16 cellular contexts compared by ENCODE assay signal in the genomic region with DNA sequence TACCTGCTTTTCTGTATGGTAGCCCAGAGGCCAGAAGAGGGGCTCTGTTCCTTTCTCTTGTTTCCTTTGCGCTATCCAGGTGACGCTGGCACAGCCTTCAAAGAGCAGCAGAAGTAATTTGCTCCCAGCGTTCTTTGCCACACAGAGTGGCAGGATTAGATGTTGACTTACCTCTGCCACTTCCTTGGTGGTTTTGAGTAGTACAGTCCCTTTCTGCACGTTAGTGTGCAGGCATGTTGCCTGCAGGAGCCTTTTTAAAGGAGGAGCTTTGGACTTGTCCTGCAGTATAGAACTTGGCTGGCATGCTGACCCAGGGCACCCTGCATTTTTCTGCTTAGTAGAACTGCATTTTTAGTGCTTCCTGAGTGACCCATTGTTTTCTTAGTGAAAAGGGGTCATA. TPM values are rescaled to one million over a fixed set of nuclear protein-coding genes. Genes with fewer than 3 reads are reported as not detected.
DNase-seq lines count a peak whose midpoint lies in the region; ATAC-seq, FAIRE-seq and TF ChIP-seq lines count a peak whose summit lies in the region.
"Had no signal": no experiment of that assay in that cellular context is flagged by ENCODE, and none has a peak within 500 bp of the region (broad histone marks: within the 10 kb centered on the region; RNA-seq: fewer than 3 reads in every experiment).

A gene (minus strand): TSS at position 229 of the 400 bp plus-strand sequence. CDS start 15,618 bp downstream, outside the sequence.

- POLR2A ChIA-PET in A549 (lab: Yijun Ruan, JAX) = no interaction called here

- H3K4me1 ChIP-seq in A549 (peaks cover 13% of the 10 kb centered on the region), body of pancreas (peaks cover 60% of the 10 kb centered on the region), mucosa of stomach (ENCODE audit: control insufficient read depth, insufficient read depth, low read length) (peaks cover 35% of the 10 kb centered on the region)

- H3K9me3 ChIP-seq in A549 (no peaks in the 10 kb centered on the region), body of pancreas (no peaks in the 10 kb centered on the region), mucosa of stomach (ENCODE audit: control insufficient read depth, low read length) (no peaks in the 10 kb centered on the region)
- H3K9me3 ChIP-seq: esophagus muscularis mucosa, neutrophil had no signal

- CTCF ChIA-PET in A549 (lab: Yijun Ruan, JAX) = interaction anchor here (0.7 to 1.3 kb wide), 3 partner anchors 242 to 383 kb away, joined by 3 to 4 read pairs (median 4); no protein-coding TSS in a partner anchor

- H3K4me3 ChIP-seq in A549 (no peak within 1 kb of the TSS), body of pancreas (no peak within 1 kb of the TSS), mucosa of stomach (ENCODE audit: low read length) (no peak within 1 kb of the TSS)

- H3K27me3 Mint-ChIP-seq in HFFc6 (ENCODE audit: insufficient read depth) = no peaks in the 10 kb centered on the region; the same call in 1 of the 2 replicates
- H3K27me3 Mint-ChIP-seq: B cell had no signal

- H3K36me3 Mint-ChIP-seq in HFFc6 (ENCODE audit: low read depth) = peaks cover 10% of the 10 kb centered on the region; the same call in 1 of the 2 replicates
- H3K36me3 Mint-ChIP-seq: WTC11 had no signal

- TF ChIP-seq POLR2A in A549 (IDR thresholded peaks at IDR 0.05; ENCODE audit: low read length) (no peak), body of pancreas (IDR thresholded peaks at IDR 0.05) (no peak)

- ATAC-seq in A549 (no peak), body of pancreas (no peak), HG03460 (IDR thresholded peaks at IDR 0.05; ENCODE audit: unreplicated experiment) (no peak), GM19324 (IDR thresholded peaks at IDR 0.05; ENCODE audit: low FRiP score, unreplicated experiment) (no peak), GM21576 (IDR thresholded peaks at IDR 0.05; ENCODE audit: unreplicated experiment) (no peak)
- ATAC-seq: WTC11 had no signal

- no peaks in the 10 kb centered on the region for H3K36me3 ChIP-seq in body of pancreas (replicated peaks in 1 of 2; ENCODE audit: insufficient read depth in 1 of 2, low read depth in 2 of 2)
- H3K36me3 ChIP-seq in mucosa of stomach (ENCODE audit: control insufficient read depth, insufficient read depth, low read length) = no peaks in the 10 kb centered on the region
- H3K36me3 ChIP-seq: neutrophil had no signal

- peak within 1 kb of the TSS; percentile 93; the same call in 2 of the 3 replicates for H3K4me2 ChIP-seq in A549

- no peak within 1 kb of the TSS for H3K27ac ChIP-seq in A549
- H3K27ac ChIP-seq in body of pancreas = peak within 1 kb of the TSS in 3 of 4 donors; percentile 15 to 96 (median 49)
- H3K27ac ChIP-seq: esophagus muscularis mucosa, neutrophil had no signal

- H3K4me3 Mint-ChIP-seq in HFFc6 = peak within 1 kb of the TSS; percentile 94

- intact Hi-C loops in body of pancreas (cut with DNase I) = no loop called here

- DNase-seq in A549 (ENCODE audit: low read depth in 1 of 2, low spot score in 1 of 2) (no peak), HFFc6 (no peak), body of pancreas (peak in 1 of 4 donors; percentile 23), NCI-H146 treated with DMSO at 0.1 percent for 48 hours (lab: John Stamatoyannopoulos, UW; ENCODE audit: unreplicated experiment) (no peak)
- DNase-seq: activated effector memory CD4-positive, alpha-beta T cell treated with Interleukin-2 at 50 U/mL for 16 hours; NCI-H1417 treated with DMSO at 0.1 percent for 48 hours; NCI-H69 had no signal

- H3K27me3 ChIP-seq in body of pancreas = no peaks in the 10 kb centered on the region
- no peaks in the 10 kb centered on the region for H3K27me3 ChIP-seq in mucosa of stomach (ENCODE audit: control insufficient read depth, insufficient read depth, low read length)
- H3K27me3 ChIP-seq: esophagus muscularis mucosa, neutrophil had no signal

- no peak for FAIRE-seq in A549 (lab: Jason Lieb, UNC)
- FAIRE-seq: GM18507 had no signal

- TF ChIP-seq CTCF in A549 (IDR thresholded peaks at IDR 0.05) = no peak
- no peak for TF ChIP-seq CTCF in HFFc6 (IDR thresholded peaks at IDR 0.05)
- no peak for TF ChIP-seq CTCF in body of pancreas (IDR thresholded peaks at IDR 0.05)

- TF ChIP-seq EP300 in A549 (IDR thresholded peaks at IDR 0.05) = no peak

- peaks cover 34% of the 10 kb centered on the region for H3K4me1 Mint-ChIP-seq in HFFc6 (ENCODE audit: low read depth)

- 65% methylated on average over 4 of the region's 4 CpGs for WGBS in A549 (ENCODE audit: missing lambda C conversion rate)
- 13 to 17% methylated on average over 3 to 4 of the region's 4 CpGs for WGBS in body of pancreas, 2 donors

- peak within 1 kb of the TSS; percentile 42; the same call in 1 of the 2 replicates for H3K27ac Mint-ChIP-seq in HFFc6
- H3K27ac Mint-ChIP-seq: B cell, WTC11 had no signal

- peak within 1 kb of the TSS; percentile 12 for H3K9ac ChIP-seq in mucosa of stomach (ENCODE audit: low read length)

- no peak for TF ChIP-seq RAD21 in A549 (conservative IDR thresholded peaks at IDR 0.05 in 1 of 2, IDR thresholded peaks at IDR 0.05 in 1 of 2)

- no peaks in the 10 kb centered on the region for H3K9me3 Mint-ChIP-seq in HFFc6
- H3K9me3 Mint-ChIP-seq: WTC11 had no signal

TF ChIP-seq in A549, 52 proteins besides CTCF, POLR2A, EP300 and RAD21:
- TF ChIP-seq, protein P1, sequence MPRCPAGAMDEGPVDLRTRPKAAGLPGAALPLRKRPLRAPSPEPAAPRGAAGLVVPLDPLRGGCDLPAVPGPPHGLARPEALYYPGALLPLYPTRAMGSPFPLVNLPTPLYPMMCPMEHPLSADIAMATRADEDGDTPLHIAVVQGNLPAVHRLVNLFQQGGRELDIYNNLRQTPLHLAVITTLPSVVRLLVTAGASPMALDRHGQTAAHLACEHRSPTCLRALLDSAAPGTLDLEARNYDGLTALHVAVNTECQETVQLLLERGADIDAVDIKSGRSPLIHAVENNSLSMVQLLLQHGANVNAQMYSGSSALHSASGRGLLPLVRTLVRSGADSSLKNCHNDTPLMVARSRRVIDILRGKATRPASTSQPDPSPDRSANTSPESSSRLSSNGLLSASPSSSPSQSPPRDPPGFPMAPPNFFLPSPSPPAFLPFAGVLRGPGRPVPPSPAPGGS (IDR thresholded peaks at IDR 0.05) = no peak
- TF ChIP-seq, protein P2, sequence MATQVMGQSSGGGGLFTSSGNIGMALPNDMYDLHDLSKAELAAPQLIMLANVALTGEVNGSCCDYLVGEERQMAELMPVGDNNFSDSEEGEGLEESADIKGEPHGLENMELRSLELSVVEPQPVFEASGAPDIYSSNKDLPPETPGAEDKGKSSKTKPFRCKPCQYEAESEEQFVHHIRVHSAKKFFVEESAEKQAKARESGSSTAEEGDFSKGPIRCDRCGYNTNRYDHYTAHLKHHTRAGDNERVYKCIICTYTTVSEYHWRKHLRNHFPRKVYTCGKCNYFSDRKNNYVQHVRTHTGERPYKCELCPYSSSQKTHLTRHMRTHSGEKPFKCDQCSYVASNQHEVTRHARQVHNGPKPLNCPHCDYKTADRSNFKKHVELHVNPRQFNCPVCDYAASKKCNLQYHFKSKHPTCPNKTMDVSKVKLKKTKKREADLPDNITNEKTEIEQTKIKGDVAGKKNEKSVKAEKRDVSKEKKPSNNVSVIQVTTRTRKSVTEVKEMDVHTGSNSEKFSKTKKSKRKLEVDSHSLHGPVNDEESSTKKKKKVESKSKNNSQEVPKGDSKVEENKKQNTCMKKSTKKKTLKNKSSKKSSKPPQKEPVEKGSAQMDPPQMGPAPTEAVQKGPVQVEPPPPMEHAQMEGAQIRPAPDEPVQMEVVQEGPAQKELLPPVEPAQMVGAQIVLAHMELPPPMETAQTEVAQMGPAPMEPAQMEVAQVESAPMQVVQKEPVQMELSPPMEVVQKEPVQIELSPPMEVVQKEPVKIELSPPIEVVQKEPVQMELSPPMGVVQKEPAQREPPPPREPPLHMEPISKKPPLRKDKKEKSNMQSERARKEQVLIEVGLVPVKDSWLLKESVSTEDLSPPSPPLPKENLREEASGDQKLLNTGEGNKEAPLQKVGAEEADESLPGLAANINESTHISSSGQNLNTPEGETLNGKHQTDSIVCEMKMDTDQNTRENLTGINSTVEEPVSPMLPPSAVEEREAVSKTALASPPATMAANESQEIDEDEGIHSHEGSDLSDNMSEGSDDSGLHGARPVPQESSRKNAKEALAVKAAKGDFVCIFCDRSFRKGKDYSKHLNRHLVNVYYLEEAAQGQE (IDR thresholded peaks at IDR 0.05) = no peak
- TF ChIP-seq EHMT2 (IDR thresholded peaks at IDR 0.05; ENCODE audit: low read depth) (no peak), MAFK (IDR thresholded peaks at IDR 0.05; ENCODE audit: partially characterized antibody) (no peak), ZNF302 (CRISPR knock-in tag; IDR thresholded peaks at IDR 0.05) (no peak), POLR2AphosphoS2 (conservative IDR thresholded peaks at IDR 0.05; ENCODE audit: low read length) (no peak), CHD2 (IDR thresholded peaks at IDR 0.05; ENCODE audit: low read length, partially characterized antibody) (no peak), HDAC2 (IDR thresholded peaks at IDR 0.05) (no peak), HOXA7 (CRISPR knock-in tag; IDR thresholded peaks at IDR 0.05) (no peak), JUNB (IDR thresholded peaks at IDR 0.05) (no peak)
TF ChIP-seq in A549: peak in this region for 0.

RNA-seq across cellular contexts. Expression of the gene that starts here (rescaled TPM):
- polyA plus RNA-seq in A549 (2011; rRNA removed) (0.21 and 0.22 TPM in 2 replicates), A549 (2017; fragmentation: RNase III; extraction: RNeasy Plus Mini Kit Qiagen cat#74134 plus additional on column Dnase treatment) (0.05 to 0.19 TPM (median 0.09 TPM) in 3 replicates)
- polyA plus RNA-seq in A549 (2012; cell fraction: cytosol; rRNA removed) = 0.05 and 0.08 TPM in 2 replicates
- 0.18 and 0.24 TPM in 2 replicates for polyA plus RNA-seq in A549 (2012; cell fraction: nucleus; rRNA removed)
- 0.10 and 0.83 TPM in 2 replicates for polyA minus RNA-seq in A549 (2011; rRNA and poly(A)+ RNA removed)
- under 1 TPM in 3 of 6 experiments, not detected in 3; 0.05 to 0.26 (median 0.12) TPM for total RNA-seq in HFFc6 (2021; fragmentation: NEBNext Ultra II Directional; extraction: Animal tissue kit (Norgen Biotek cat#: 25700))
- under 1 TPM in 1 of 2 donors, not detected in 1; 0.52 TPM for total RNA-seq in body of pancreas
- total RNA-seq: B cell, esophagus muscularis mucosa, WTC11 had no signal

Comparison
In these comparisons a context has a peak if more than half of its experiments do, and no peak if none do; other contexts are left out.
1. H3K27ac ChIP-seq: peak in body of pancreas (3 of 4); none in A549 (0 of 2).